2 cellular contexts compared by ENCODE assay signal in the genomic region with DNA sequence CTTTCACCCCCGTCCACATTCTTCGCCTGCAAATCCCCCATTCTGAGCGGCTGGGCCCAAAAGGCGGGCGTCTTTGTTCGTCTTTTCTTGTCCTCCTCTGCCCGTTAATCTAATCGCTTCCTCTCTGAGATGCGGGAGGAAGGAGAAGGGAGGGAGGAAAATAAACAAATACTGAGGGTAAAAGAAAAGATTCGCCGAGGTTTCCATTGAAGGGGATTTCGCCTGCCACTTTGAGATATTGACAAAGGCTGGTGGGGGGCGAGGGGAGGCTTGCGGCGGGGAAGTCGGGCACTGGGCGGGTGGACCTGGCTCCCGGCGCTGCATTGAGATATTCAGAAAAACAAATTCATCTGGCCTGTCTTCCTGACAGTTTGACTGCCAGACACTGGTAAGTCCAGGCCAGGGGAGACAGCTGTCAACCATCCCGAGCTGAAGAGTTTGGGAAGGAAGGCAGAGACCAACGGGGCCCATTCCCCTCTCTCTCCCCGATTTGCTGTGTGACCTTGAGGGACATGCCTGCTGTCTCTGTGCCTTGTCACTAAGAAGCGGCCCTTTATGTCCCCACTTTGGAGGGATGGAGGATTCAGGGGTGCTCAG.
TF ChIP-seq lines count a peak whose summit lies in the region.

No MANE protein-coding gene starts in this region.

TF ChIP-seq in GM23338, 12 proteins besides CTCF, POLR2A, EP300 and RAD21 (continues in another document):
- TF ChIP-seq POLR2AphosphoS5 (IDR thresholded peaks at IDR 0.05; ENCODE audit: low read depth) (no peak), STAT1 (IDR thresholded peaks at IDR 0.05; ENCODE audit: unreplicated experiment) (no peak), ZNF114 (CRISPR knock-in tag; IDR thresholded peaks at IDR 0.05) (no peak), ZNF462 (CRISPR knock-in tag; IDR thresholded peaks at IDR 0.05) (no peak), CREB1 (CRISPR knock-in tag; IDR thresholded peaks at IDR 0.05; ENCODE audit: low read depth) (no peak), EZH2phosphoT487 (IDR thresholded peaks at IDR 0.05; ENCODE audit: unreplicated experiment) (no peak), NANOG (IDR thresholded peaks at IDR 0.05; ENCODE audit: borderline replicate concordance) (no peak)
- TF ChIP-seq, protein P1, sequence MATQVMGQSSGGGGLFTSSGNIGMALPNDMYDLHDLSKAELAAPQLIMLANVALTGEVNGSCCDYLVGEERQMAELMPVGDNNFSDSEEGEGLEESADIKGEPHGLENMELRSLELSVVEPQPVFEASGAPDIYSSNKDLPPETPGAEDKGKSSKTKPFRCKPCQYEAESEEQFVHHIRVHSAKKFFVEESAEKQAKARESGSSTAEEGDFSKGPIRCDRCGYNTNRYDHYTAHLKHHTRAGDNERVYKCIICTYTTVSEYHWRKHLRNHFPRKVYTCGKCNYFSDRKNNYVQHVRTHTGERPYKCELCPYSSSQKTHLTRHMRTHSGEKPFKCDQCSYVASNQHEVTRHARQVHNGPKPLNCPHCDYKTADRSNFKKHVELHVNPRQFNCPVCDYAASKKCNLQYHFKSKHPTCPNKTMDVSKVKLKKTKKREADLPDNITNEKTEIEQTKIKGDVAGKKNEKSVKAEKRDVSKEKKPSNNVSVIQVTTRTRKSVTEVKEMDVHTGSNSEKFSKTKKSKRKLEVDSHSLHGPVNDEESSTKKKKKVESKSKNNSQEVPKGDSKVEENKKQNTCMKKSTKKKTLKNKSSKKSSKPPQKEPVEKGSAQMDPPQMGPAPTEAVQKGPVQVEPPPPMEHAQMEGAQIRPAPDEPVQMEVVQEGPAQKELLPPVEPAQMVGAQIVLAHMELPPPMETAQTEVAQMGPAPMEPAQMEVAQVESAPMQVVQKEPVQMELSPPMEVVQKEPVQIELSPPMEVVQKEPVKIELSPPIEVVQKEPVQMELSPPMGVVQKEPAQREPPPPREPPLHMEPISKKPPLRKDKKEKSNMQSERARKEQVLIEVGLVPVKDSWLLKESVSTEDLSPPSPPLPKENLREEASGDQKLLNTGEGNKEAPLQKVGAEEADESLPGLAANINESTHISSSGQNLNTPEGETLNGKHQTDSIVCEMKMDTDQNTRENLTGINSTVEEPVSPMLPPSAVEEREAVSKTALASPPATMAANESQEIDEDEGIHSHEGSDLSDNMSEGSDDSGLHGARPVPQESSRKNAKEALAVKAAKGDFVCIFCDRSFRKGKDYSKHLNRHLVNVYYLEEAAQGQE (IDR thresholded peaks at IDR 0.05; ENCODE audit: unreplicated experiment) = no peak
- TF ChIP-seq, protein P2, sequence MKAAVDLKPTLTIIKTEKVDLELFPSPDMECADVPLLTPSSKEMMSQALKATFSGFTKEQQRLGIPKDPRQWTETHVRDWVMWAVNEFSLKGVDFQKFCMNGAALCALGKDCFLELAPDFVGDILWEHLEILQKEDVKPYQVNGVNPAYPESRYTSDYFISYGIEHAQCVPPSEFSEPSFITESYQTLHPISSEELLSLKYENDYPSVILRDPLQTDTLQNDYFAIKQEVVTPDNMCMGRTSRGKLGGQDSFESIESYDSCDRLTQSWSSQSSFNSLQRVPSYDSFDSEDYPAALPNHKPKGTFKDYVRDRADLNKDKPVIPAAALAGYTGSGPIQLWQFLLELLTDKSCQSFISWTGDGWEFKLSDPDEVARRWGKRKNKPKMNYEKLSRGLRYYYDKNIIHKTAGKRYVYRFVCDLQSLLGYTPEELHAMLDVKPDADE (IDR thresholded peaks at IDR 0.05) = no peak

TF ChIP-seq in WTC11, 78 proteins besides CTCF, POLR2A, EP300 and RAD21:
- TF ChIP-seq ATF2 (CRISPR knock-in tag; IDR thresholded peaks at IDR 0.05; ENCODE audit: borderline replicate concordance, low read depth) (no peak), KAT7 (CRISPR knock-in tag; IDR thresholded peaks at IDR 0.05; ENCODE audit: borderline replicate concordance) (no peak), SOX15 (CRISPR knock-in tag; IDR thresholded peaks at IDR 0.05) (no peak), ZNF232 (CRISPR knock-in tag; IDR thresholded peaks at IDR 0.05) (no peak), HMGA2 (CRISPR knock-in tag; IDR thresholded peaks at IDR 0.05) (no peak), GTF2I (CRISPR knock-in tag; conservative IDR thresholded peaks at IDR 0.05) (0 out of 2 replicates have a peak, but pooled peaks have one; percentile 71)
- TF ChIP-seq, protein P3, sequence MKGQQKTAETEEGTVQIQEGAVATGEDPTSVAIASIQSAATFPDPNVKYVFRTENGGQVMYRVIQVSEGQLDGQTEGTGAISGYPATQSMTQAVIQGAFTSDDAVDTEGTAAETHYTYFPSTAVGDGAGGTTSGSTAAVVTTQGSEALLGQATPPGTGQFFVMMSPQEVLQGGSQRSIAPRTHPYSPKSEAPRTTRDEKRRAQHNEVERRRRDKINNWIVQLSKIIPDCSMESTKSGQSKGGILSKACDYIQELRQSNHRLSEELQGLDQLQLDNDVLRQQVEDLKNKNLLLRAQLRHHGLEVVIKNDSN (CRISPR knock-in tag; IDR thresholded peaks at IDR 0.05) = no peak
